16 cellular contexts compared by ENCODE assay signal in the genomic region with DNA sequence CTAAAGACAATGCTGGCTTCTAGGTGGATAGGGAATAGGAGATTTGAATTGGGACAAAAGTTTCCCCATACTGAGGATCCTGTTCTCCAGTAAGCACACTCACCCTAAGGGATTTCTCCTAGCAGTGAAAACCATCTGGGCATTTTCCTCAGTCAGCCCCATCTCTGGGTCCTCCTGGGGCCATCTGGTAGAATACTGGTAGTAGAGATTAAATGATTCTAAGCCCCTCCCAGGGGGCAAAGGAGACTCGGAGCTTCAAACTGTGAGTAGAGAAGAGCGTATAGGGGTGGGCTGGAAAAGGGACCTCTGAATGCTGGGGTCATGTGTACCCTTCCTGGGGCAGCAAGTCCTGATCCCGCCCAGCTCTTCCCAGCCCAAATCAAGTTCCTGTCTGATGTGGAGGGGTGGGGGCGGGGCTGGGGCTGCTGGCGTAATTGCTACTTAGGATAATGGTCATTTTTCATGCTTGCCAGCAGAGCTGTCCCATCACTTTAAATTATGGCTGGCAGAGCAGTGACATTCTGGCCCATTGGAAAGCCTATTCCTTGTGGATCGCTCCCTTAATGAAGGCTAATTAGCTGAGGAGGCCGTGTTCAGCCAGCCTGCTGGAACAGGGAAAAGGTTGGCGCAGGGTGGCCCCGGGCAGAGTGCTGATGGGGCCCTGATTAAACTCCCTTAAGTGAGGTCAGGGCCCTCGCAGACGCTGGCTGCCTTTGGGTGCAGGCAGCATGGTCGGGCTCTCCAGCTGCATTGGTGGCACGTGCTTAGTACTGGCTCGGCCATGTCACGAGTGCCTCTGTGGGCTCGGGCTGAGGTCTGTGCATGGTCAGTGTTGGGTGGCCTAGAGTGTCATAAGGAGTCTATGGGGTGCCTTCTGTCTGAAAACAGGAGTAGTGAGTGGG.
DNase-seq lines count a peak whose midpoint lies in the region; ATAC-seq and TF ChIP-seq lines count a peak whose summit lies in the region.
"Had no signal": no experiment of that assay in that cellular context is flagged by ENCODE, and none has a peak within 500 bp of the region (broad histone marks: within the 10 kb centered on the region; RNA-seq: fewer than 3 reads in every experiment).

No MANE protein-coding gene starts in this region.

- no peak overlapping the region for H4K91ac ChIP-seq in neuronal stem cell (ENCODE audit: low read depth, low read length, poor library complexity)

- no peak overlapping the region for H2AK5ac ChIP-seq in neuronal stem cell (ENCODE audit: low read depth, low read length)

- H4K8ac ChIP-seq in neuronal stem cell (ENCODE audit: low read depth, low read length): no peak overlapping the region

- H3K18ac ChIP-seq in neuronal stem cell (ENCODE audit: low read length): peak overlapping the region; percentile 40

- DNase-seq in NCI-H1694 treated with DMSO at 0.1 percent for 48 hours (lab: John Stamatoyannopoulos, UW) (peak; percentile 76), body of pancreas (peak in 1 of 4 donors; percentile 19), neuronal stem cell (ENCODE audit: low spot score) (no peak), amniotic stem cell (lab: John Stamatoyannopoulos, UW) (no peak), NCI-H1092 (lab: John Stamatoyannopoulos, UW) (no peak)
- DNase-seq: activated CD8-positive, alpha-beta memory T cell treated with anti-CD3 and anti-CD28 coated beads, Interleukin-2, amount 50 U/mL, for 4 hours; activated gamma-delta T cell; colonic mucosa; HCEC 1CT; Kasumi-1; NCI-H1436 treated with DMSO at 0.1 percent for 48 hours; spleen; T-helper 9 cell had no signal

- peaks cover 8 to 58% (median 27%) of the 10 kb centered on the region in 11 experiments; a peak in 21 of 22 replicates for H4K20me1 ChIP-seq in BLaER1 treated with 17β-estradiol and CSF1 and Interleukin-3, amounts not matched to agents 10 nM and 100 nM

- H3K4me2 ChIP-seq in BLaER1 treated with 17β-estradiol and CSF1 and Interleukin-3, amounts not matched to agents 10 nM and 100 nM: peak overlapping the region; percentile 66 to 95 (median 86)
- no peak overlapping the region for H3K4me2 ChIP-seq in neuronal stem cell (ENCODE audit: insufficient read depth, low read length, poor library complexity, severe bottlenecking)

- peak; percentile 19 for ATAC-seq in body of pancreas
- ATAC-seq in GM18502 (IDR thresholded peaks at IDR 0.05; ENCODE audit: poor library complexity, unreplicated experiment): no peak
- no peak for ATAC-seq in GM21367 (IDR thresholded peaks at IDR 0.05; ENCODE audit: unreplicated experiment)

- H3K27ac ChIP-seq in BLaER1 treated with 17β-estradiol and CSF1 and Interleukin-3, amounts not matched to agents 10 nM and 100 nM: 0 out of 22 replicates have a peak overlapping the region, but pooled peaks of 3 of the 11 experiments have one; percentile 11 to 18 (median 17)
- H3K27ac ChIP-seq in body of pancreas (peak overlapping the region; percentile 46 to 78 (median 70)), neuronal stem cell (replicated peaks; ENCODE audit: low read length) (no peak overlapping the region)
- H3K27ac ChIP-seq: colonic mucosa had no signal

- no peak overlapping the region for H2BK5ac ChIP-seq in neuronal stem cell (ENCODE audit: low read length)

- H2BK12ac ChIP-seq in neuronal stem cell (ENCODE audit: low read length): no peak overlapping the region

- H3K4me1 ChIP-seq in BLaER1 treated with 17β-estradiol and CSF1 and Interleukin-3, amounts not matched to agents 10 nM and 100 nM: peaks cover 25 to 76% (median 65%) of the 10 kb centered on the region in 10 experiments
- H3K4me1 ChIP-seq in body of pancreas: peaks cover 38% of the 10 kb centered on the region
- peaks cover 10 to 31% of the 10 kb centered on the region in 2 donors for H3K4me1 ChIP-seq in neuronal stem cell (ENCODE audit: control insufficient read depth in 2 of 2, insufficient read depth in 1 of 2, low read depth in 1 of 2, low read length in 2 of 2)
- H3K4me1 ChIP-seq: colonic mucosa had no signal

- peaks cover 28 to 36% (median 29%) of the 10 kb centered on the region in 11 experiments for H3K27me3 ChIP-seq in BLaER1 treated with 17β-estradiol and CSF1 and Interleukin-3, amounts not matched to agents 10 nM and 100 nM
- no peaks in the 10 kb centered on the region for H3K27me3 ChIP-seq in body of pancreas
- H3K27me3 ChIP-seq in neuronal stem cell (ENCODE audit: control insufficient read depth in 3 of 3, insufficient read depth in 3 of 3, low read depth in 1 of 3, low read length in 3 of 3): peaks cover 0 to 22% (median 12%) of the 10 kb centered on the region in 3 experiments

- no peak overlapping the region for H2BK15ac ChIP-seq in neuronal stem cell (ENCODE audit: low read length)

- WGBS in body of pancreas, 2 donors: 59 to 74% methylated on average over 6 to 16 of the region's 16 CpGs
- WGBS in neuronal stem cell (ENCODE audit: extremely low coverage in 2 of 2, insufficient read length in 2 of 2, insufficient replicate concordance in 1 of 2), 2 donors: no CpG with 5 or more reads among the region's 16 CpGs

- peak overlapping the region in 4 of 11 experiments; percentile 4 to 57 (median 48); a peak in 4 of 22 replicates for H3K9ac ChIP-seq in BLaER1 treated with 17β-estradiol and CSF1 and Interleukin-3, amounts not matched to agents 10 nM and 100 nM
- no peak overlapping the region for H3K9ac ChIP-seq in neuronal stem cell (ENCODE audit: low read depth, low read length, poor library complexity)

- no peaks in the 10 kb centered on the region for H3K9me3 ChIP-seq in BLaER1 treated with 17β-estradiol and CSF1 and Interleukin-3, amounts not matched to agents 10 nM and 100 nM (replicated peaks in 1 of 11)
- H3K9me3 ChIP-seq in body of pancreas: no peaks in the 10 kb centered on the region
- H3K9me3 ChIP-seq in neuronal stem cell (replicated peaks in 1 of 2; ENCODE audit: control insufficient read depth in 2 of 2, insufficient read depth in 1 of 2, low read depth in 1 of 2, low read length in 2 of 2): no peaks in the 10 kb centered on the region
- H3K9me3 ChIP-seq: colonic mucosa, spleen had no signal

- no peaks in the 10 kb centered on the region for H3K36me3 ChIP-seq in BLaER1 treated with 17β-estradiol and CSF1 and Interleukin-3, amounts not matched to agents 10 nM and 100 nM
- no peaks in the 10 kb centered on the region for H3K36me3 ChIP-seq in body of pancreas (replicated peaks in 1 of 2; ENCODE audit: insufficient read depth in 1 of 2, low read depth in 2 of 2)
- no peaks in the 10 kb centered on the region for H3K36me3 ChIP-seq in neuronal stem cell (replicated peaks in 1 of 2; ENCODE audit: control insufficient read depth in 2 of 2, insufficient read depth in 2 of 2, low read length in 2 of 2)
- H3K36me3 ChIP-seq: colonic mucosa, spleen had no signal

- no peak overlapping the region for H3K14ac ChIP-seq in neuronal stem cell (ENCODE audit: low read length)

- H3K79me1 ChIP-seq in neuronal stem cell (ENCODE audit: low read depth, low read length): no peaks in the 10 kb centered on the region

- intact Hi-C loops in body of pancreas (cut with DNase I): no loop called here

- H2BK120ac ChIP-seq in neuronal stem cell (ENCODE audit: low read depth, low read length): no peak overlapping the region

- no peak for TF ChIP-seq POLR2A in body of pancreas (IDR thresholded peaks at IDR 0.05)

- no peak overlapping the region for H2AFZ ChIP-seq in neuronal stem cell (ENCODE audit: low read length)

- no peak overlapping the region for H3K4ac ChIP-seq in neuronal stem cell (ENCODE audit: low read length)

- H3K23ac ChIP-seq in neuronal stem cell (ENCODE audit: low read depth, low read length, poor library complexity): peak overlapping the region; percentile 52

- no peak overlapping the region for H3K4me3 ChIP-seq in BLaER1 treated with 17β-estradiol and CSF1 and Interleukin-3, amounts not matched to agents 10 nM and 100 nM
- H3K4me3 ChIP-seq in body of pancreas (no peak overlapping the region), neuronal stem cell (ENCODE audit: low read length in 2 of 2) (no peak overlapping the region)
- H3K4me3 ChIP-seq: colonic mucosa, spleen had no signal

- no peak for TF ChIP-seq CTCF in body of pancreas (IDR thresholded peaks at IDR 0.05)
